In the genomic region with DNA sequence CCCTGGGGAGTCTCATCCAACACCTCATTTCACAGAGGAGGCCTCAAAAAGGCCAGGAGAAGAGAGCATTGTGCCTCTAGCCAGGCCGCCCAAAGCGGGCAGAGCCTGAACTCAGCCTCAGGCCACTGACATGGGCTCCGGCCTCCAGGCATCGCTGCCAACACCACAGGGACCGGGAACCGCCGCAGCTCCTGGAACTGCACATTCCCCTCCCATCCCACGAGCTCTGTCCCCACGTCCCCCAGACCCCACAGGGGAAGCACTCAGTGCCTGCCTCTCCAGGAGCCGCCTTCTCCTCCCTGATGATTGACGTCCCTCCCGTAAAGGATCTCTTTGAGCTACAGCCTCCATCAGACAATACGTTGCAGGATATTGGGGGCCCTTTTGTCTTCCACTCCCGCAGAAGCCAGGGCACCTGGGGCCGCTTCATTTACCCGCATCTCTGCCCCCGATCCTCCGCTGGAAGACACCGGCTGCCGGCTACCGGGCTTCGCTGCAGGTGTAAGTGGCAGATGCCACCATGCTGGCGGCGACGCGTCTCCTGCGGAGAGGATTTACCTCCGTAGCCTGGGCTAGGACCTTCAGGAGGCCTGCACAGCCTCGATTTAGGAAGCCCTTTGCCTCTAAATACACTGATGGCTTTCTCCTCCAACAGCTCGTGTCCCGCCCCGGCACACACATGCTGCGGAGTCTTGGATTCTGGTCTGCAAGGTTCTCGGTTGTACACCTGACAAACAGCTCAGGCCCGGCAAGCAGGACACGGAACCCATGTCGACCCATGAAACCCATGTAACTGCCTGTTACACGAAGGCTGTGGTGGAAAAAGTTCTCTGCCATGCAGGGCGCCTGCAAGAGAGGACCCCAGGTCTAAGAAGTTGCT, we compare ENCODE assay signal across 2 cellular contexts.
TF ChIP-seq lines count a peak whose summit lies in the region.

No MANE protein-coding gene starts in this region.

TF ChIP-seq in H1, 55 proteins besides CTCF, POLR2A, EP300 and RAD21:
- TF ChIP-seq FOSL1 (IDR thresholded peaks at IDR 0.05; ENCODE audit: insufficient read depth, low read depth, low read length) = no peak
- no peak for TF ChIP-seq GABPA (IDR thresholded peaks at IDR 0.05; ENCODE audit: borderline replicate concordance, insufficient read depth, low read length)
- no peak for TF ChIP-seq JUN (IDR thresholded peaks at IDR 0.05; ENCODE audit: low read depth, low read length)
- TF ChIP-seq, protein P1, sequence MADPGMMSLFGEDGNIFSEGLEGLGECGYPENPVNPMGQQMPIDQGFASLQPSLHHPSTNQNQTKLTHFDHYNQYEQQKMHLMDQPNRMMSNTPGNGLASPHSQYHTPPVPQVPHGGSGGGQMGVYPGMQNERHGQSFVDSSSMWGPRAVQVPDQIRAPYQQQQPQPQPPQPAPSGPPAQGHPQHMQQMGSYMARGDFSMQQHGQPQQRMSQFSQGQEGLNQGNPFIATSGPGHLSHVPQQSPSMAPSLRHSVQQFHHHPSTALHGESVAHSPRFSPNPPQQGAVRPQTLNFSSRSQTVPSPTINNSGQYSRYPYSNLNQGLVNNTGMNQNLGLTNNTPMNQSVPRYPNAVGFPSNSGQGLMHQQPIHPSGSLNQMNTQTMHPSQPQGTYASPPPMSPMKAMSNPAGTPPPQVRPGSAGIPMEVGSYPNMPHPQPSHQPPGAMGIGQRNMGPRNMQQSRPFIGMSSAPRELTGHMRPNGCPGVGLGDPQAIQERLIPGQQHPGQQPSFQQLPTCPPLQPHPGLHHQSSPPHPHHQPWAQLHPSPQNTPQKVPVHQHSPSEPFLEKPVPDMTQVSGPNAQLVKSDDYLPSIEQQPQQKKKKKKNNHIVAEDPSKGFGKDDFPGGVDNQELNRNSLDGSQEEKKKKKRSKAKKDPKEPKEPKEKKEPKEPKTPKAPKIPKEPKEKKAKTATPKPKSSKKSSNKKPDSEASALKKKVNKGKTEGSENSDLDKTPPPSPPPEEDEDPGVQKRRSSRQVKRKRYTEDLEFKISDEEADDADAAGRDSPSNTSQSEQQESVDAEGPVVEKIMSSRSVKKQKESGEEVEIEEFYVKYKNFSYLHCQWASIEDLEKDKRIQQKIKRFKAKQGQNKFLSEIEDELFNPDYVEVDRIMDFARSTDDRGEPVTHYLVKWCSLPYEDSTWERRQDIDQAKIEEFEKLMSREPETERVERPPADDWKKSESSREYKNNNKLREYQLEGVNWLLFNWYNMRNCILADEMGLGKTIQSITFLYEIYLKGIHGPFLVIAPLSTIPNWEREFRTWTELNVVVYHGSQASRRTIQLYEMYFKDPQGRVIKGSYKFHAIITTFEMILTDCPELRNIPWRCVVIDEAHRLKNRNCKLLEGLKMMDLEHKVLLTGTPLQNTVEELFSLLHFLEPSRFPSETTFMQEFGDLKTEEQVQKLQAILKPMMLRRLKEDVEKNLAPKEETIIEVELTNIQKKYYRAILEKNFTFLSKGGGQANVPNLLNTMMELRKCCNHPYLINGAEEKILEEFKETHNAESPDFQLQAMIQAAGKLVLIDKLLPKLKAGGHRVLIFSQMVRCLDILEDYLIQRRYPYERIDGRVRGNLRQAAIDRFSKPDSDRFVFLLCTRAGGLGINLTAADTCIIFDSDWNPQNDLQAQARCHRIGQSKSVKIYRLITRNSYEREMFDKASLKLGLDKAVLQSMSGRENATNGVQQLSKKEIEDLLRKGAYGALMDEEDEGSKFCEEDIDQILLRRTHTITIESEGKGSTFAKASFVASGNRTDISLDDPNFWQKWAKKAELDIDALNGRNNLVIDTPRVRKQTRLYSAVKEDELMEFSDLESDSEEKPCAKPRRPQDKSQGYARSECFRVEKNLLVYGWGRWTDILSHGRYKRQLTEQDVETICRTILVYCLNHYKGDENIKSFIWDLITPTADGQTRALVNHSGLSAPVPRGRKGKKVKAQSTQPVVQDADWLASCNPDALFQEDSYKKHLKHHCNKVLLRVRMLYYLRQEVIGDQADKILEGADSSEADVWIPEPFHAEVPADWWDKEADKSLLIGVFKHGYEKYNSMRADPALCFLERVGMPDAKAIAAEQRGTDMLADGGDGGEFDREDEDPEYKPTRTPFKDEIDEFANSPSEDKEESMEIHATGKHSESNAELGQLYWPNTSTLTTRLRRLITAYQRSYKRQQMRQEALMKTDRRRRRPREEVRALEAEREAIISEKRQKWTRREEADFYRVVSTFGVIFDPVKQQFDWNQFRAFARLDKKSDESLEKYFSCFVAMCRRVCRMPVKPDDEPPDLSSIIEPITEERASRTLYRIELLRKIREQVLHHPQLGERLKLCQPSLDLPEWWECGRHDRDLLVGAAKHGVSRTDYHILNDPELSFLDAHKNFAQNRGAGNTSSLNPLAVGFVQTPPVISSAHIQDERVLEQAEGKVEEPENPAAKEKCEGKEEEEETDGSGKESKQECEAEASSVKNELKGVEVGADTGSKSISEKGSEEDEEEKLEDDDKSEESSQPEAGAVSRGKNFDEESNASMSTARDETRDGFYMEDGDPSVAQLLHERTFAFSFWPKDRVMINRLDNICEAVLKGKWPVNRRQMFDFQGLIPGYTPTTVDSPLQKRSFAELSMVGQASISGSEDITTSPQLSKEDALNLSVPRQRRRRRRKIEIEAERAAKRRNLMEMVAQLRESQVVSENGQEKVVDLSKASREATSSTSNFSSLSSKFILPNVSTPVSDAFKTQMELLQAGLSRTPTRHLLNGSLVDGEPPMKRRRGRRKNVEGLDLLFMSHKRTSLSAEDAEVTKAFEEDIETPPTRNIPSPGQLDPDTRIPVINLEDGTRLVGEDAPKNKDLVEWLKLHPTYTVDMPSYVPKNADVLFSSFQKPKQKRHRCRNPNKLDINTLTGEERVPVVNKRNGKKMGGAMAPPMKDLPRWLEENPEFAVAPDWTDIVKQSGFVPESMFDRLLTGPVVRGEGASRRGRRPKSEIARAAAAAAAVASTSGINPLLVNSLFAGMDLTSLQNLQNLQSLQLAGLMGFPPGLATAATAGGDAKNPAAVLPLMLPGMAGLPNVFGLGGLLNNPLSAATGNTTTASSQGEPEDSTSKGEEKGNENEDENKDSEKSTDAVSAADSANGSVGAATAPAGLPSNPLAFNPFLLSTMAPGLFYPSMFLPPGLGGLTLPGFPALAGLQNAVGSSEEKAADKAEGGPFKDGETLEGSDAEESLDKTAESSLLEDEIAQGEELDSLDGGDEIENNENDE (IDR thresholded peaks at IDR 0.05; ENCODE audit: insufficient replicate concordance, low read length) = no peak
- no peak for TF ChIP-seq KDM1A (IDR thresholded peaks at IDR 0.05; ENCODE audit: borderline replicate concordance, low read length)
- TF ChIP-seq BACH1 (IDR thresholded peaks at IDR 0.05; ENCODE audit: low read length) = no peak
- TF ChIP-seq KDM5A (IDR thresholded peaks at IDR 0.05; ENCODE audit: low read length) = no peak
- no peak for TF ChIP-seq EZH2 (IDR thresholded peaks at IDR 0.05; ENCODE audit: low read depth, low read length, severe bottlenecking)
- TF ChIP-seq YY1 (IDR thresholded peaks at IDR 0.05; ENCODE audit: low read depth, low read length) = no peak
- no peak for TF ChIP-seq CHD2 (IDR thresholded peaks at IDR 0.05; ENCODE audit: low read length)
- TF ChIP-seq SIRT6 (IDR thresholded peaks at IDR 0.05; ENCODE audit: low read length) = no peak
- TF ChIP-seq TCF12 (IDR thresholded peaks at IDR 0.05; ENCODE audit: low read depth, low read length) = no peak
- TF ChIP-seq TEAD4 (IDR thresholded peaks at IDR 0.05; ENCODE audit: low read depth, low read length) = no peak
- no peak for TF ChIP-seq RBBP5 (IDR thresholded peaks at IDR 0.05; ENCODE audit: borderline replicate concordance, low read depth, low read length)
- no peak for TF ChIP-seq CBX5 (IDR thresholded peaks at IDR 0.05; ENCODE audit: low read depth, low read length)
- TF ChIP-seq RNF2 (IDR thresholded peaks at IDR 0.05; ENCODE audit: borderline replicate concordance, low read depth, low read length, missing control alignments, poor library complexity, severe bottlenecking) = no peak

TF ChIP-seq in WTC11, 78 proteins besides CTCF, POLR2A, EP300 and RAD21:
- TF ChIP-seq, protein P2, sequence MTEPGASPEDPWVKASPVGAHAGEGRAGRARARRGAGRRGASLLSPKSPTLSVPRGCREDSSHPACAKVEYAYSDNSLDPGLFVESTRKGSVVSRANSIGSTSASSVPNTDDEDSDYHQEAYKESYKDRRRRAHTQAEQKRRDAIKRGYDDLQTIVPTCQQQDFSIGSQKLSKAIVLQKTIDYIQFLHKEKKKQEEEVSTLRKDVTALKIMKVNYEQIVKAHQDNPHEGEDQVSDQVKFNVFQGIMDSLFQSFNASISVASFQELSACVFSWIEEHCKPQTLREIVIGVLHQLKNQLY (CRISPR knock-in tag; IDR thresholded peaks at IDR 0.05) = no peak
- TF ChIP-seq, protein P3, sequence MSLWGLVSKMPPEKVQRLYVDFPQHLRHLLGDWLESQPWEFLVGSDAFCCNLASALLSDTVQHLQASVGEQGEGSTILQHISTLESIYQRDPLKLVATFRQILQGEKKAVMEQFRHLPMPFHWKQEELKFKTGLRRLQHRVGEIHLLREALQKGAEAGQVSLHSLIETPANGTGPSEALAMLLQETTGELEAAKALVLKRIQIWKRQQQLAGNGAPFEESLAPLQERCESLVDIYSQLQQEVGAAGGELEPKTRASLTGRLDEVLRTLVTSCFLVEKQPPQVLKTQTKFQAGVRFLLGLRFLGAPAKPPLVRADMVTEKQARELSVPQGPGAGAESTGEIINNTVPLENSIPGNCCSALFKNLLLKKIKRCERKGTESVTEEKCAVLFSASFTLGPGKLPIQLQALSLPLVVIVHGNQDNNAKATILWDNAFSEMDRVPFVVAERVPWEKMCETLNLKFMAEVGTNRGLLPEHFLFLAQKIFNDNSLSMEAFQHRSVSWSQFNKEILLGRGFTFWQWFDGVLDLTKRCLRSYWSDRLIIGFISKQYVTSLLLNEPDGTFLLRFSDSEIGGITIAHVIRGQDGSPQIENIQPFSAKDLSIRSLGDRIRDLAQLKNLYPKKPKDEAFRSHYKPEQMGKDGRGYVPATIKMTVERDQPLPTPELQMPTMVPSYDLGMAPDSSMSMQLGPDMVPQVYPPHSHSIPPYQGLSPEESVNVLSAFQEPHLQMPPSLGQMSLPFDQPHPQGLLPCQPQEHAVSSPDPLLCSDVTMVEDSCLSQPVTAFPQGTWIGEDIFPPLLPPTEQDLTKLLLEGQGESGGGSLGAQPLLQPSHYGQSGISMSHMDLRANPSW (CRISPR knock-in tag; conservative IDR thresholded peaks at IDR 0.05; ENCODE audit: low read depth) = no peak
- no peak for TF ChIP-seq ESRRA (CRISPR knock-in tag; IDR thresholded peaks at IDR 0.05; ENCODE audit: borderline replicate concordance)
- TF ChIP-seq, protein P4, sequence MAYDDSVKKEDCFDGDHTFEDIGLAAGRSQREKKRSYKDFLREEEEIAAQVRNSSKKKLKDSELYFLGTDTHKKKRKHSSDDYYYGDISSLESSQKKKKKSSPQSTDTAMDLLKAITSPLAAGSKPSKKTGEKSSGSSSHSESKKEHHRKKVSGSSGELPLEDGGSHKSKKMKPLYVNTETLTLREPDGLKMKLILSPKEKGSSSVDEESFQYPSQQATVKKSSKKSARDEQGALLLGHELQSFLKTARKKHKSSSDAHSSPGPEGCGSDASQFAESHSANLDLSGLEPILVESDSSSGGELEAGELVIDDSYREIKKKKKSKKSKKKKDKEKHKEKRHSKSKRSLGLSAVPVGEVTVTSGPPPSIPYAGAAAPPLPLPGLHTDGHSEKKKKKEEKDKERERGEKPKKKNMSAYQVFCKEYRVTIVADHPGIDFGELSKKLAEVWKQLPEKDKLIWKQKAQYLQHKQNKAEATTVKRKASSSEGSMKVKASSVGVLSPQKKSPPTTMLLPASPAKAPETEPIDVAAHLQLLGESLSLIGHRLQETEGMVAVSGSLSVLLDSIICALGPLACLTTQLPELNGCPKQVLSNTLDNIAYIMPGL (CRISPR knock-in tag; IDR thresholded peaks at IDR 0.05) = no peak
- no peak for TF ChIP-seq ZNF671 (CRISPR knock-in tag; IDR thresholded peaks at IDR 0.05)
- TF ChIP-seq, protein P5, sequence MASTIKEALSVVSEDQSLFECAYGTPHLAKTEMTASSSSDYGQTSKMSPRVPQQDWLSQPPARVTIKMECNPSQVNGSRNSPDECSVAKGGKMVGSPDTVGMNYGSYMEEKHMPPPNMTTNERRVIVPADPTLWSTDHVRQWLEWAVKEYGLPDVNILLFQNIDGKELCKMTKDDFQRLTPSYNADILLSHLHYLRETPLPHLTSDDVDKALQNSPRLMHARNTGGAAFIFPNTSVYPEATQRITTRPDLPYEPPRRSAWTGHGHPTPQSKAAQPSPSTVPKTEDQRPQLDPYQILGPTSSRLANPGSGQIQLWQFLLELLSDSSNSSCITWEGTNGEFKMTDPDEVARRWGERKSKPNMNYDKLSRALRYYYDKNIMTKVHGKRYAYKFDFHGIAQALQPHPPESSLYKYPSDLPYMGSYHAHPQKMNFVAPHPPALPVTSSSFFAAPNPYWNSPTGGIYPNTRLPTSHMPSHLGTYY (CRISPR knock-in tag; IDR thresholded peaks at IDR 0.05) = no peak
